29 cellular contexts compared by ENCODE assay signal in genomic region chr2:217047209-217047998, GRCh38.
DNase-seq lines count a peak whose midpoint lies in the region; ATAC-seq, FAIRE-seq and TF ChIP-seq lines count a peak whose summit lies in the region.
"Had no signal": no experiment of that assay in that cellular context is flagged by ENCODE, and none has a peak within 500 bp of the region (broad histone marks: within the 10 kb centered on the region; RNA-seq: fewer than 3 reads in every experiment).

No MANE protein-coding gene starts in this region.

- H2AFZ ChIP-seq in astrocyte (ENCODE audit: low read depth, low read length): no peak overlapping the region
- H2AFZ ChIP-seq in neuronal stem cell (ENCODE audit: low read length): peak overlapping the region; percentile 75

- peaks cover 7% of the 10 kb centered on the region for H3K4me1 Mint-ChIP-seq in astrocyte (ENCODE audit: low read depth, unreplicated experiment)
- H3K4me1 Mint-ChIP-seq in T-helper 17 cell: no peaks in the 10 kb centered on the region
- peaks cover 50% of the 10 kb centered on the region for H3K4me1 Mint-ChIP-seq in nephron progenitor cell
- H3K4me1 Mint-ChIP-seq: activated naive CD4-positive, alpha-beta T cell treated with anti-CD3 and anti-CD28 coated beads, Interleukin-2, amount 10 ng/mL, durations not matched to agents 7 days and 5 days; memory B cell had no signal

- H4K8ac ChIP-seq in neuronal stem cell (ENCODE audit: low read depth, low read length): no peak overlapping the region

- H3K4me3 ChIP-seq in astrocyte (ENCODE audit: insufficient read depth, low read depth, low read length): no peak overlapping the region
- H3K4me3 ChIP-seq in neuronal stem cell (ENCODE audit: low read length in 2 of 2): no peak overlapping the region
- H3K4me3 ChIP-seq in BE2C (ENCODE audit: low read depth, low read length): no peak overlapping the region
- H3K4me3 ChIP-seq: GM12878, heart left ventricle, pancreas, right atrium auricular region, spleen, transverse colon had no signal

- H2BK15ac ChIP-seq in neuronal stem cell (ENCODE audit: low read length): no peak overlapping the region

- H3K9me3 Mint-ChIP-seq in astrocyte (ENCODE audit: unreplicated experiment): no peaks in the 10 kb centered on the region
- H3K9me3 Mint-ChIP-seq in nephron progenitor cell: no peaks in the 10 kb centered on the region
- H3K9me3 Mint-ChIP-seq: activated naive CD4-positive, alpha-beta T cell treated with anti-CD3 and anti-CD28 coated beads, Interleukin-2, amount 10 ng/mL, durations not matched to agents 7 days and 5 days; memory B cell had no signal

- no peak for TF ChIP-seq CTCF in astrocyte (IDR thresholded peaks at IDR 0.05; ENCODE audit: insufficient read depth, low read depth, low read length)
- TF ChIP-seq CTCF in nephron progenitor cell (IDR thresholded peaks at IDR 0.05): no peak
- TF ChIP-seq CTCF in BE2C (IDR thresholded peaks at IDR 0.05; ENCODE audit: low read depth, low read length): no peak

- H3K4me2 ChIP-seq in astrocyte (ENCODE audit: low read length) (no peak overlapping the region), neuronal stem cell (ENCODE audit: insufficient read depth, low read length, poor library complexity, severe bottlenecking) (no peak overlapping the region)
- H3K4me2 ChIP-seq: KMS-11 had no signal

- ATAC-seq in left lobe of liver (peak; percentile 39), T-helper 17 cell (no peak), GM21526 (IDR thresholded peaks at IDR 0.05; ENCODE audit: low FRiP score, unreplicated experiment) (no peak)
- ATAC-seq: GM12878, heart left ventricle had no signal

- peaks cover 13% of the 10 kb centered on the region for H3K27me3 Mint-ChIP-seq in astrocyte (ENCODE audit: low read depth, unreplicated experiment)
- peaks cover 18% of the 10 kb centered on the region for H3K27me3 Mint-ChIP-seq in T-helper 17 cell
- no peaks in the 10 kb centered on the region for H3K27me3 Mint-ChIP-seq in nephron progenitor cell (ENCODE audit: low read depth, poor library complexity)

- H3K4me3 Mint-ChIP-seq in astrocyte (ENCODE audit: unreplicated experiment) (no peak overlapping the region), T-helper 17 cell (no peak overlapping the region), nephron progenitor cell (no peak overlapping the region)
- H3K4me3 Mint-ChIP-seq: activated naive CD4-positive, alpha-beta T cell treated with anti-CD3 and anti-CD28 coated beads, Interleukin-2, amount 10 ng/mL, durations not matched to agents 7 days and 5 days; memory B cell had no signal

- H3K36me3 Mint-ChIP-seq in astrocyte (ENCODE audit: low read depth, unreplicated experiment) (no peaks in the 10 kb centered on the region), T-helper 17 cell (ENCODE audit: low read depth) (no peaks in the 10 kb centered on the region), nephron progenitor cell (ENCODE audit: low read depth) (no peaks in the 10 kb centered on the region)
- H3K36me3 Mint-ChIP-seq: activated naive CD4-positive, alpha-beta T cell treated with anti-CD3 and anti-CD28 coated beads, Interleukin-2, amount 10 ng/mL, durations not matched to agents 7 days and 5 days; memory B cell had no signal

- peak overlapping the region; percentile 86 for H3K18ac ChIP-seq in neuronal stem cell (ENCODE audit: low read length)

- WGBS in neuronal stem cell (ENCODE audit: extremely low coverage in 2 of 2, insufficient read length in 2 of 2, insufficient replicate concordance in 1 of 2), 2 donors: no CpG with 5 or more reads among the region's 4 CpGs

- H3K4ac ChIP-seq in neuronal stem cell (ENCODE audit: low read length): no peak overlapping the region

- no peak overlapping the region for H2BK12ac ChIP-seq in neuronal stem cell (ENCODE audit: low read length)

- H3K27ac Mint-ChIP-seq in astrocyte (ENCODE audit: unreplicated experiment) (no peak overlapping the region), T-helper 17 cell (no peak overlapping the region), nephron progenitor cell (no peak overlapping the region)
- H3K27ac Mint-ChIP-seq: activated naive CD4-positive, alpha-beta T cell treated with anti-CD3 and anti-CD28 coated beads, Interleukin-2, amount 10 ng/mL, durations not matched to agents 7 days and 5 days; memory B cell had no signal

- H4K20me1 ChIP-seq in astrocyte (ENCODE audit: insufficient read depth, low read length): no peaks in the 10 kb centered on the region

- H3K4me1 ChIP-seq in astrocyte (ENCODE audit: insufficient read depth, low read length) (no peaks in the 10 kb centered on the region), neuronal stem cell (ENCODE audit: control insufficient read depth in 2 of 2, insufficient read depth in 1 of 2, low read depth in 1 of 2, low read length in 2 of 2) (peaks cover 27 to 33% of the 10 kb centered on the region in 2 donors), BE2C (no peaks in the 10 kb centered on the region)
- H3K4me1 ChIP-seq: pancreas, spleen had no signal

- H3K36me3 ChIP-seq in astrocyte (ENCODE audit: insufficient read depth, low read length) (no peaks in the 10 kb centered on the region), neuronal stem cell (replicated peaks in 1 of 2; ENCODE audit: control insufficient read depth in 2 of 2, insufficient read depth in 2 of 2, low read length in 2 of 2) (no peaks in the 10 kb centered on the region), BE2C (no peaks in the 10 kb centered on the region)
- H3K36me3 ChIP-seq: heart left ventricle, pancreas, right atrium auricular region, spleen, transverse colon had no signal

- no peak overlapping the region for H2AK5ac ChIP-seq in neuronal stem cell (ENCODE audit: low read depth, low read length)

- no peak for FAIRE-seq in astrocyte (lab: Jason Lieb, UNC)
- FAIRE-seq: GM12878, pancreas had no signal

- H3K79me2 ChIP-seq in astrocyte (ENCODE audit: insufficient read depth, low read length): no peaks in the 10 kb centered on the region

- H3K14ac ChIP-seq in neuronal stem cell (ENCODE audit: low read length): no peak overlapping the region

- DNase-seq in DMS53 treated with DMSO at 0.1 percent for 48 hours (lab: John Stamatoyannopoulos, UW; ENCODE audit: unreplicated experiment) (peak; percentile 14), astrocyte (ENCODE audit: low read depth) (peak; percentile 56), left lobe of liver (ENCODE audit: low spot score) (no peak), neuronal stem cell (ENCODE audit: low spot score) (no peak), T-helper 17 cell (no peak), nephron progenitor cell (no peak), BE2C (no peak)
- DNase-seq: activated CD4-positive, alpha-beta T cell treated with anti-CD3 and anti-CD28 coated beads, Interleukin-2, amount 50 U/mL, for 48 hours; activated CD8-positive, alpha-beta memory T cell treated with anti-CD3 and anti-CD28 coated beads, Interleukin-2, amount 50 U/mL, for 48 hours; activated naive CD4-positive, alpha-beta T cell treated with anti-CD3 and anti-CD28 coated beads, Interleukin-2, amount 10 ng/mL, durations not matched to agents 7 days and 5 days; amniotic stem cell; effector CD8-positive, alpha-beta T cell; foreskin fibroblast; heart left ventricle; kidney glomerular epithelial cell; NCI-H1436 treated with DMSO at 0.1 percent for 48 hours; NCI-H2107; NCI-H446; pancreas; spleen; T1000; transverse colon had no signal

- H2BK5ac ChIP-seq in neuronal stem cell (ENCODE audit: low read length): no peak overlapping the region

- no peak overlapping the region for H4K91ac ChIP-seq in neuronal stem cell (ENCODE audit: low read depth, low read length, poor library complexity)

- no peak overlapping the region for H2BK120ac ChIP-seq in neuronal stem cell (ENCODE audit: low read depth, low read length)

- H3K79me1 ChIP-seq in neuronal stem cell (ENCODE audit: low read depth, low read length): no peaks in the 10 kb centered on the region

- no peak overlapping the region for H3K23ac ChIP-seq in neuronal stem cell (ENCODE audit: low read depth, low read length, poor library complexity)

- H3K27ac ChIP-seq in astrocyte (ENCODE audit: low read depth, low read length) (no peak overlapping the region), neuronal stem cell (replicated peaks; ENCODE audit: low read length) (no peak overlapping the region)
- H3K27ac ChIP-seq: C4-2B, epithelial cell of prostate, KMS-11, pancreas, right atrium auricular region, spleen, transverse colon had no signal

- no peak overlapping the region for H3K9ac ChIP-seq in astrocyte (ENCODE audit: low read length)
- no peak overlapping the region for H3K9ac ChIP-seq in neuronal stem cell (ENCODE audit: low read depth, low read length, poor library complexity)
- H3K9ac ChIP-seq: KMS-11 had no signal

- H3K9me3 ChIP-seq in astrocyte (ENCODE audit: insufficient read depth, low read depth, low read length): no peaks in the 10 kb centered on the region
- H3K9me3 ChIP-seq in neuronal stem cell (replicated peaks in 1 of 2; ENCODE audit: control insufficient read depth in 2 of 2, insufficient read depth in 1 of 2, low read depth in 1 of 2, low read length in 2 of 2): no peaks in the 10 kb centered on the region
- no peaks in the 10 kb centered on the region for H3K9me3 ChIP-seq in T-helper 17 cell (ENCODE audit: control insufficient read depth, low read length, poor library complexity, severe bottlenecking)
- H3K9me3 ChIP-seq in BE2C: no peaks in the 10 kb centered on the region
- H3K9me3 ChIP-seq: heart left ventricle, pancreas, right atrium auricular region, spleen, transverse colon had no signal

- no peaks in the 10 kb centered on the region for H3K27me3 ChIP-seq in astrocyte (ENCODE audit: insufficient read depth, low read length)
- no peaks in the 10 kb centered on the region for H3K27me3 ChIP-seq in neuronal stem cell (ENCODE audit: control insufficient read depth in 3 of 3, insufficient read depth in 3 of 3, low read depth in 1 of 3, low read length in 3 of 3)
- H3K27me3 ChIP-seq in BE2C: no peaks in the 10 kb centered on the region
- H3K27me3 ChIP-seq: heart left ventricle, right atrium auricular region, transverse colon had no signal

Comparison
In these comparisons a context has a peak if more than half of its experiments do, and no peak if none do; other contexts are left out.
1. DNase-seq: peak in DMS53 treated with DMSO at 0.1 percent for 48 hours (single experiment) and astrocyte (single experiment); none in left lobe of liver (single experiment), neuronal stem cell (single experiment), T-helper 17 cell (0 of 3), nephron progenitor cell (single experiment) and BE2C (single experiment).